ENCODE assay signal across 8 cellular contexts in the genomic region with DNA sequence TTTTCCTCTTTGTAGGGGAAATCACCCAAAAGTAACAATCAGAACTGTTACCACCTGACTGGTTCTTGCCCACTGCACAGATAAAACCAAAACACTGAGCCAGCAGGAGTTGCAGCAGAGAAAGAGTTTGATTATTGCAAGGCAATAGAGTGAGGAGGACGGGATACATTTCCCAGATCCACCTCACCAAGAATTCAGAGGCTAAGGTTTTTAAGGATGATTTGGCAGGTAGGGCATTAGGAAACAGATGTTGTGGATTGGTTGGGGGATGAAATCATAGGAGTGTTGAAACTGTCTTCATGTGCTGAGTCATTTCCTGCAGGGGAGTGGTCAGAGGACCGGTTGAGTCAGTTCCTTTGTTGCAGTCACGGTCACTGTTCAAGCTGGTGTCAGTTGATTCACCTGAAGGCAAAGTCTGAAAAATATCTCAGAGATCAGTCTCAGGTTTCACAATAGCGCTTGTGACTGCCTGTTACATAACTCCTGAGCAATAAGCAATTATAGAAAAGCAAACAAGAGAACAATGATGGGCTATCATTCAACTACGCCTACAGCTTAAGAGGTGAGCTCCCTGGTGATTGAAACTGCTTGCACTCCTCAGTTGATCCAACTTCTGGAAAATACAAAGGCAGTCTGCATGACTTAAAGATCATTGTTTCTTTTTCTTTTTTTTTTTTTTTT. TPM values are rescaled to one million over a fixed set of nuclear protein-coding genes. Genes with fewer than 3 reads are reported as not detected.
DNase-seq lines count a peak whose midpoint lies in the region; ATAC-seq lines count a peak whose summit lies in the region.

No MANE protein-coding gene starts in this region.

- H3K9me3 Mint-ChIP-seq in CD4-positive, alpha-beta memory T cell, result peaks cover 0 to 7% (median 0%) of the 10 kb centered on the region in 8 donors

- intact Hi-C loops in CD4-positive, alpha-beta memory T cell (cut with micrococcal nuclease), result loop anchor here (1.0 kb wide), 1 partner anchor 21 kb away; no protein-coding TSS in a partner anchor

- peak; percentile 82 for ATAC-seq in GM19438 (IDR thresholded peaks at IDR 0.05; ENCODE audit: low read depth, unreplicated experiment)
- ATAC-seq in HG03469 (IDR thresholded peaks at IDR 0.05; ENCODE audit: unreplicated experiment), result peak; percentile 75

- peaks cover 0 to 2% of the 10 kb centered on the region in 2 donors for H3K36me3 Mint-ChIP-seq in CD4-positive, alpha-beta memory T cell

- H3K4me3 Mint-ChIP-seq in CD4-positive, alpha-beta memory T cell, result peak overlapping the region; percentile 39 to 81 (median 76)

- peaks cover 33% of the 10 kb centered on the region for H3K4me1 ChIP-seq in CD4-positive, alpha-beta memory T cell (ENCODE audit: insufficient read depth, low read length)

- no peaks in the 10 kb centered on the region for H3K36me3 ChIP-seq in CD4-positive, alpha-beta memory T cell (ENCODE audit: insufficient read depth, low read length)

- H3K27ac Mint-ChIP-seq in CD4-positive, alpha-beta memory T cell, result peak overlapping the region in 6 of 7 donors; percentile 4 to 90 (median 85)

- H3K9me3 ChIP-seq in CD4-positive, alpha-beta memory T cell (ENCODE audit: control insufficient read depth in 1 of 2, low read length in 2 of 2), result no peaks in the 10 kb centered on the region

- H3K27me3 Mint-ChIP-seq in CD4-positive, alpha-beta memory T cell, result no peaks in the 10 kb centered on the region

- CTCF ChIA-PET in CD4-positive, alpha-beta memory T cell (lab: Charles Lee; ENCODE audit: partially characterized antibody), result interaction anchor here (0.5 to 1.2 kb wide), 5 partner anchors 9 to 347 kb away, joined by 3 read pairs; no protein-coding TSS in a partner anchor

- no peaks in the 10 kb centered on the region for H3K27me3 ChIP-seq in CD4-positive, alpha-beta memory T cell (ENCODE audit: insufficient read depth, low read length)

- DNase-seq in CD4-positive, alpha-beta memory T cell, result peak in 4 of 5 donors; percentile 18 to 81 (median 33)
- DNase-seq in NCI-H526 (lab: John Stamatoyannopoulos, UW), result peak; percentile 95 to 98
- DNase-seq in activated CD8-positive, alpha-beta memory T cell treated with anti-CD3 and anti-CD28 coated beads for 24 hours, result peak; percentile 75
- peak; percentile 82 for DNase-seq in fibroblast of the conjunctiva (ENCODE audit: low read depth)
- peak; percentile 96 for DNase-seq in pulmonary artery endothelial cell (ENCODE audit: low read depth, low spot score)
- DNase-seq in retina, result no peak

- no peak overlapping the region for H3K27ac ChIP-seq in CD4-positive, alpha-beta memory T cell (ENCODE audit: low read depth, low read length)

- H3K4me1 Mint-ChIP-seq in CD4-positive, alpha-beta memory T cell, result peaks cover 32 to 60% (median 48%) of the 10 kb centered on the region in 4 donors

- H3K4me3 ChIP-seq in CD4-positive, alpha-beta memory T cell (ENCODE audit: low read length in 2 of 2), result no peak overlapping the region

- POLR2A ChIA-PET in CD4-positive, alpha-beta memory T cell (lab: Charles Lee; ENCODE audit: partially characterized antibody), result interaction anchor here (0.6 to 3.2 kb wide), 9 partner anchors 15 to 171 kb away, joined by 3 to 15 read pairs (median 3); a partner anchor contains a TSS

RNA-seq across cellular contexts. Expression of a gene that starts 20.3 kb away (rescaled TPM):
- total RNA-seq in CD4-positive, alpha-beta memory T cell, result 10 to 100 TPM; 15.3 to 18.4 TPM
- polyA plus RNA-seq in CD4-positive, alpha-beta memory T cell, result 10 to 100 TPM in 1 of 2 donors, 1 to 10 TPM in 1; 9.6 to 14.4 TPM
- 12.3 and 18.3 TPM in 2 replicates for total RNA-seq in pulmonary artery endothelial cell
